In the genomic region with DNA sequence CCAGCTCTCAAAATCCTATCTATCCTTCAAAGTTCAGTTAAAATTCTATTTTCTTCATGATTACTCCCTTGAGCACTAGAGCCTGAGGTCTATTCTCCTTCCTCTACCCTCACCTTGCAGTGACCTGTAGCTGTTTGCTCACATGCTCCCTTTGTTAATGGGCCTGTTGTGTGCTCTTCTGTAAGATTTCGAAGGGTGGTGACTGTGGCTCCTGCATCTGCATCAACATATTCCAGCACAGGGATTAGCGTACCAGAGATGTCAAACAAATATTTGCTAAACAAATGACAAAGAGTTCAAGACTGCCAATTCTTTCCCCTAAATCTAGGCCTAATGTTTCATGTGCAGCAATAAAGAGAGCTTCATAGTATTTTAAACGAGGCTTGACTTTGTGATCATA, we compare ENCODE assay signal across 18 cellular contexts.
"Had no signal": no experiment of that assay in that cellular context is flagged by ENCODE, and none has a peak within 500 bp of the region (broad histone marks: within the 10 kb centered on the region; RNA-seq: fewer than 3 reads in every experiment).

No MANE protein-coding gene starts in this region.

- H3K4me3 Mint-ChIP-seq: activated CD4-positive, alpha-beta T cell treated with anti-CD3 and anti-CD28 coated beads, Interleukin-2, amount 10 ng/mL, durations not matched to agents 7 days and 5 days; activated naive CD8-positive, alpha-beta T cell treated with anti-CD3 and anti-CD28 coated beads, Interleukin-2, amount 10 ng/mL, durations not matched to agents 7 days and 5 days; naive thymus-derived CD4-positive, alpha-beta T cell; WTC11 had no signal

- H3K4me3 ChIP-seq: breast epithelium, esophagus squamous epithelium, lower lobe of right lung, right atrium auricular region, skin epidermis, tibial artery, uterus had no signal

- H3K27ac Mint-ChIP-seq: activated CD4-positive, alpha-beta T cell treated with anti-CD3 and anti-CD28 coated beads, Interleukin-2, amount 10 ng/mL, durations not matched to agents 7 days and 5 days; activated naive CD8-positive, alpha-beta T cell treated with anti-CD3 and anti-CD28 coated beads, Interleukin-2, amount 10 ng/mL, durations not matched to agents 7 days and 5 days had no signal

- H3K27ac ChIP-seq: esophagus squamous epithelium, lower lobe of right lung, right atrium auricular region, skin epidermis, tibial artery, uterus had no signal

- H3K36me3 ChIP-seq: breast epithelium, uterus had no signal

- DNase-seq: activated CD4-positive, alpha-beta T cell treated with anti-CD3 and anti-CD28 coated beads, Interleukin-2, amount 10 ng/mL, durations not matched to agents 7 days and 5 days; activated gamma-delta T cell; activated naive CD8-positive, alpha-beta T cell treated with anti-CD3 and anti-CD28 coated beads, Interleukin-2, amount 10 ng/mL, durations not matched to agents 7 days and 5 days; activated T-cell treated with anti-CD3 and anti-CD28 coated beads, Interleukin-2, amount 50 U/mL, for 1 hour; aorta; esophagus squamous epithelium; foreskin fibroblast; glutamatergic neuron; lower lobe of right lung; naive thymus-derived CD4-positive, alpha-beta T cell; posterior cingulate gyrus; stimulated activated CD4-positive, alpha-beta T cell treated with anti-CD3 and anti-CD28 coated beads, Interleukin-4, amount 100 ng/mL, for 4 hours; tibial artery; uterus had no signal

- H3K9me3 ChIP-seq: breast epithelium, esophagus squamous epithelium, lower lobe of right lung, right atrium auricular region, tibial artery, uterus had no signal

- H3K27me3 Mint-ChIP-seq: activated CD4-positive, alpha-beta T cell treated with anti-CD3 and anti-CD28 coated beads, Interleukin-2, amount 10 ng/mL, durations not matched to agents 7 days and 5 days; activated naive CD8-positive, alpha-beta T cell treated with anti-CD3 and anti-CD28 coated beads, Interleukin-2, amount 10 ng/mL, durations not matched to agents 7 days and 5 days; naive thymus-derived CD4-positive, alpha-beta T cell had no signal

- H3K27me3 ChIP-seq: breast epithelium, esophagus squamous epithelium, right atrium auricular region, tibial artery, uterus had no signal

- H3K9me3 Mint-ChIP-seq: activated CD4-positive, alpha-beta T cell treated with anti-CD3 and anti-CD28 coated beads, Interleukin-2, amount 10 ng/mL, durations not matched to agents 7 days and 5 days; activated naive CD8-positive, alpha-beta T cell treated with anti-CD3 and anti-CD28 coated beads, Interleukin-2, amount 10 ng/mL, durations not matched to agents 7 days and 5 days; naive thymus-derived CD4-positive, alpha-beta T cell; WTC11 had no signal
